ENCODE assay signal across 33 cellular contexts in genomic region chr20:21527908-21528307, GRCh38. TPM values are rescaled to one million over a fixed set of nuclear protein-coding genes. Genes with fewer than 3 reads are reported as not detected.
"Had no signal": no experiment of that assay in that cellular context is flagged by ENCODE, and none has a peak within 500 bp of the region (broad histone marks: within the 10 kb centered on the region; RNA-seq: fewer than 3 reads in every experiment).

No MANE protein-coding gene starts in this region.

- ATAC-seq: esophagus mucosa, gastrocnemius medialis, heart right ventricle, left cardiac atrium, left lung, left ventricle myocardium superior, lower lobe of right lung, mucosa of descending colon had no signal

- H3K9me3 ChIP-seq: esophagus squamous epithelium, gastrocnemius medialis, heart right ventricle, left lung, lower lobe of right lung, mucosa of descending colon had no signal

- H3K36me3 ChIP-seq: esophagus squamous epithelium, gastrocnemius medialis, heart right ventricle, left lung, lower lobe of right lung had no signal

- H3K4me3 Mint-ChIP-seq: endodermal cell, mesothelial cell of epicardium had no signal

- H3K9me3 Mint-ChIP-seq: endodermal cell, mesothelial cell of epicardium had no signal

- FAIRE-seq: colon, endometrium, islet of Langerhans, keratinocyte had no signal

- H3K27ac Mint-ChIP-seq: endodermal cell, mesothelial cell of epicardium had no signal

- H3K36me3 Mint-ChIP-seq: mesothelial cell of epicardium had no signal

- H3K4me3 ChIP-seq: coronary artery, dorsolateral prefrontal cortex, esophagus squamous epithelium, gastrocnemius medialis, heart right ventricle, left lung, lower lobe of right lung, mucosa of descending colon had no signal

- H3K4me1 ChIP-seq: lower lobe of right lung had no signal

- H3K27ac ChIP-seq: coronary artery, dorsolateral prefrontal cortex, epithelial cell of prostate, esophagus squamous epithelium, gastrocnemius medialis, heart right ventricle, left lung, lower lobe of right lung had no signal

- DNase-seq: dermis blood vessel endothelial cell; dorsolateral prefrontal cortex; effector CD4-positive, alpha-beta T cell; effector memory CD4-positive, alpha-beta T cell; endodermal cell; erythroblast; esophagus squamous epithelium; foreskin fibroblast; foreskin melanocyte; gastrocnemius medialis; glutamatergic neuron; heart right ventricle; hippocampal formation; left cardiac atrium; left lung; left ventricle myocardium superior; lower lobe of right lung; mesenchymal stem cell; mucosa of descending colon had no signal

RNA-seq across cellular contexts. Expression of gene NKX2-2, which starts 14.0 kb away (rescaled TPM):
- total RNA-seq: dermis blood vessel endothelial cell, esophagus mucosa, esophagus squamous epithelium, gastrocnemius medialis, glomerular endothelial cell, heart right ventricle, kidney epithelial cell, left cardiac atrium, left lung, left ventricle myocardium superior, lower leg skin, lower lobe of right lung, lung microvascular endothelial cell, mesenteric fat pad, mesothelial cell of epicardium, myocyte had no signal
- polyA plus RNA-seq: heart right ventricle, keratinocyte had no signal
